Comparison of ENCODE assay signal across 30 cellular contexts in genomic region chr9:35612843-35613242, GRCh38. TPM values are rescaled to one million over a fixed set of nuclear protein-coding genes. Genes with fewer than 3 reads are reported as not detected.
DNase-seq lines count a peak whose midpoint lies in the region; ATAC-seq, FAIRE-seq and TF ChIP-seq lines count a peak whose summit lies in the region.
"Had no signal": no experiment of that assay in that cellular context is flagged by ENCODE, and none has a peak within 500 bp of the region (broad histone marks: within the 10 kb centered on the region; RNA-seq: fewer than 3 reads in every experiment).

No MANE protein-coding gene starts in this region.

- no peak overlapping the region for H2AFZ ChIP-seq in neural progenitor cell (replicated peaks)
- H2AFZ ChIP-seq: GM23338 had no signal

- H3K79me2 ChIP-seq in neural progenitor cell (ENCODE audit: low read depth) = no peaks in the 10 kb centered on the region

- peaks cover 1% of the 10 kb centered on the region for H4K20me1 ChIP-seq in neural progenitor cell (ENCODE audit: low read depth)

- H3K4me3 Mint-ChIP-seq in activated B cell treated with CpG ODN at 0.5 μM for 24 hours (no peak overlapping the region), neural progenitor cell (no peak overlapping the region)
- H3K4me3 Mint-ChIP-seq: CD4-positive, alpha-beta T cell; GM23338; H9 had no signal

- no peak for FAIRE-seq in A549 (lab: Jason Lieb, UNC)
- FAIRE-seq: D721Med, HTR-8/SVneo had no signal

- no peaks in the 10 kb centered on the region for H3K4me1 ChIP-seq in A549
- H3K4me1 ChIP-seq in neural progenitor cell = peaks cover 9% of the 10 kb centered on the region
- peaks cover 0 to 16% (median 4%) of the 10 kb centered on the region in 12 donors for H3K4me1 ChIP-seq in heart left ventricle
- H3K4me1 ChIP-seq: SJCRH30 had no signal

- WGBS in A549 (ENCODE audit: missing lambda C conversion rate) = 91% methylated on average over 2 of the region's 2 CpGs
- WGBS in heart left ventricle, 4 donors = 74 to 93% (median 90%) methylated on average over 2 of the region's 2 CpGs

- CTCF ChIA-PET in A549 (lab: Yijun Ruan, JAX) = interaction anchor here (0.5 to 3.3 kb wide), 9 partner anchors 12 to 136 kb away, joined by 3 to 30 read pairs (median 3); no protein-coding TSS in a partner anchor
- CTCF ChIA-PET in activated B cell treated with CpG ODN at 0.5 μM for 24 hours (lab: Charles Lee) = interaction anchor here (0.6 to 13.1 kb wide), 9 partner anchors 9 to 150 kb away, joined by 3 to 162 read pairs (median 8); partner anchors contain the start of genes ARHGEF39, CCDC107, CREB3 and RMRP

- TF ChIP-seq POLR2A in A549 (IDR thresholded peaks at IDR 0.05; ENCODE audit: low read length) (no peak), heart left ventricle (IDR thresholded peaks at IDR 0.05) (no peak)

- H3K27me3 ChIP-seq in neural progenitor cell (peaks cover 38% of the 10 kb centered on the region), heart left ventricle (peaks cover 0 to 17% (median 0%) of the 10 kb centered on the region in 9 donors)
- H3K27me3 ChIP-seq: BLaER1 treated with 17β-estradiol and CSF1 and Interleukin-3, amounts not matched to agents 10 nM and 100 nM; SJCRH30 had no signal

- peaks cover 5% of the 10 kb centered on the region for H3F3A ChIP-seq in neural progenitor cell (ENCODE audit: low read depth)

- no peak overlapping the region for H3K9ac ChIP-seq in neural progenitor cell
- H3K9ac ChIP-seq: BLaER1 treated with 17β-estradiol and CSF1 and Interleukin-3, amounts not matched to agents 10 nM and 100 nM; KMS-11 had no signal

- TF ChIP-seq EP300 in A549 (IDR thresholded peaks at IDR 0.05) = no peak

- no peak for TF ChIP-seq CTCF in A549 (IDR thresholded peaks at IDR 0.05)
- no peak for TF ChIP-seq CTCF in activated B cell treated with CpG ODN at 0.5 μM for 24 hours (IDR thresholded peaks at IDR 0.05)
- no peak for TF ChIP-seq CTCF in neural progenitor cell (IDR thresholded peaks at IDR 0.05)
- TF ChIP-seq CTCF in heart left ventricle (IDR thresholded peaks at IDR 0.05) = no peak

- H3K36me3 Mint-ChIP-seq in activated B cell treated with CpG ODN at 0.5 μM for 24 hours (ENCODE audit: low read depth) = peaks cover 88% of the 10 kb centered on the region
- H3K36me3 Mint-ChIP-seq in neural progenitor cell = peaks cover 8% of the 10 kb centered on the region

- H3K36me3 ChIP-seq in neural progenitor cell = no peaks in the 10 kb centered on the region
- H3K36me3 ChIP-seq in heart left ventricle = peaks cover 0 to 26% (median 22%) of the 10 kb centered on the region in 9 donors
- H3K36me3 ChIP-seq: SJCRH30 had no signal

- no peak for ATAC-seq in A549
- no peak for ATAC-seq in activated B cell treated with CpG ODN at 0.5 μM for 24 hours (ENCODE audit: low read depth)
- no peak for ATAC-seq in heart left ventricle
- ATAC-seq: GM23338, PC-3, Right ventricle myocardium inferior, SK-N-SH treated with all-trans-retinoic acid at 6 μM for 48 hours had no signal

- intact Hi-C loops in activated B cell treated with CpG ODN at 0.5 μM for 24 hours (cut with micrococcal nuclease) (no loop called here), heart left ventricle (cut with DNase I) (no loop called here)

- H3K4me2 ChIP-seq in A549 (no peak overlapping the region), neural progenitor cell (no peak overlapping the region)
- H3K4me2 ChIP-seq: GM23338, KMS-11 had no signal

- no peak for TF ChIP-seq RAD21 in A549 (conservative IDR thresholded peaks at IDR 0.05 in 1 of 2, IDR thresholded peaks at IDR 0.05 in 1 of 2)

- no peaks in the 10 kb centered on the region for H3K27me3 Mint-ChIP-seq in activated B cell treated with CpG ODN at 0.5 μM for 24 hours
- peaks cover 39% of the 10 kb centered on the region for H3K27me3 Mint-ChIP-seq in neural progenitor cell (ENCODE audit: insufficient read depth, low read depth)
- H3K27me3 Mint-ChIP-seq: CD4-positive, alpha-beta T cell had no signal

- H3K4me3 ChIP-seq in A549 (no peak overlapping the region), neural progenitor cell (no peak overlapping the region), heart left ventricle (no peak overlapping the region)
- H3K4me3 ChIP-seq: BLaER1 treated with 17β-estradiol and CSF1 and Interleukin-3, amounts not matched to agents 10 nM and 100 nM; GM23338; SJCRH30 had no signal

- POLR2A ChIA-PET in A549 (lab: Yijun Ruan, JAX) = interaction anchor here (0.9 kb wide), 1 partner anchor 9 kb away, joined by 3 read pairs; no protein-coding TSS in a partner anchor
- POLR2A ChIA-PET in activated B cell treated with CpG ODN at 0.5 μM for 24 hours (lab: Charles Lee) = interaction anchor here (0.7 to 15.6 kb wide), 5 partner anchors 8 to 119 kb away, joined by 3 to 549 read pairs (median 5); partner anchors contain the start of genes CCDC107, CREB3, RMRP and SIT1

- DNase-seq in A549 (ENCODE audit: low read depth in 1 of 2, low spot score in 1 of 2) = no peak
- DNase-seq in activated B cell treated with CpG ODN at 0.5 μM for 24 hours = no peak
- no peak for DNase-seq in neural progenitor cell (ENCODE audit: low spot score)
- no peak for DNase-seq in stimulated activated naive CD4-positive, alpha-beta T cell (lab: John Stamatoyannopoulos, UW)
- DNase-seq in GF-D8 (lab: John Stamatoyannopoulos, UW) = no peak
- DNase-seq in heart left ventricle = no peak
- DNase-seq: 8988T; CD4-positive, alpha-beta T cell; DMS53; H9; MM.1S; NCI-H1048; NCI-H1417; NCI-H1694; NCI-H2029 treated with DMSO at 0.1 percent for 48 hours; NCI-H446 treated with DMSO at 0.1 percent for 48 hours; NCI-H526; NCI-H82; NK-92 treated with Interleukin-12 subunit alpha and Interleukin-12 subunit beta, amount 100 ng/mL, for 24 hours; PC-3; SJCRH30 had no signal

- H3K9me3 ChIP-seq in A549 (no peaks in the 10 kb centered on the region), neural progenitor cell (ENCODE audit: low read depth) (no peaks in the 10 kb centered on the region), heart left ventricle (no peaks in the 10 kb centered on the region)
- H3K9me3 ChIP-seq: BLaER1 treated with 17β-estradiol and CSF1 and Interleukin-3, amounts not matched to agents 10 nM and 100 nM; SJCRH30 had no signal

- peaks cover 73% of the 10 kb centered on the region for H3K4me1 Mint-ChIP-seq in activated B cell treated with CpG ODN at 0.5 μM for 24 hours
- H3K4me1 Mint-ChIP-seq in neural progenitor cell = peaks cover 13% of the 10 kb centered on the region

- H3K27ac ChIP-seq in A549 (no peak overlapping the region), neural progenitor cell (no peak overlapping the region), heart left ventricle (no peak overlapping the region)
- H3K27ac ChIP-seq: BLaER1 treated with 17β-estradiol and CSF1 and Interleukin-3, amounts not matched to agents 10 nM and 100 nM; KMS-11; SJCRH30 had no signal

- H3K9me3 Mint-ChIP-seq in activated B cell treated with CpG ODN at 0.5 μM for 24 hours (no peaks in the 10 kb centered on the region), neural progenitor cell (no peaks in the 10 kb centered on the region)
- H3K9me3 Mint-ChIP-seq: CD4-positive, alpha-beta T cell; GM23338; H9 had no signal

- H3K27ac Mint-ChIP-seq in activated B cell treated with CpG ODN at 0.5 μM for 24 hours (peak overlapping the region; percentile 97), neural progenitor cell (peak overlapping the region; percentile 4)
- H3K27ac Mint-ChIP-seq: CD4-positive, alpha-beta T cell; GM23338; H9 had no signal

RNA-seq across cellular contexts. Expression of gene CD72, which starts 5.4 kb away (rescaled TPM):
- 0.87 and 1.2 TPM in 2 replicates for polyA plus RNA-seq in A549 (2011; rRNA removed)
- polyA plus RNA-seq in A549 (2012; cell fraction: cytosol; rRNA removed) = 0.17 and 0.19 TPM in 2 replicates
- polyA plus RNA-seq in A549 (2012; cell fraction: nucleus; rRNA removed) = 1.2 and 1.4 TPM in 2 replicates
- 0.10 to 0.55 TPM (median 0.44 TPM) in 3 replicates for polyA plus RNA-seq in A549 (2017; fragmentation: RNase III; extraction: RNeasy Plus Mini Kit Qiagen cat#74134 plus additional on column Dnase treatment)
- 0.74 and 0.92 TPM in 2 replicates for polyA minus RNA-seq in A549 (2011; rRNA and poly(A)+ RNA removed)
- total RNA-seq in activated B cell treated with CpG ODN at 0.5 μM for 24 hours = 118 and 125 TPM in 2 replicates
- 0.56 and 1.4 TPM in 2 replicates for total RNA-seq in neural progenitor cell (ENCODE audit: low replicate concordance)
- total RNA-seq in heart left ventricle = 1 to 10 TPM in 4 of 9 donors, under 1 TPM in 3, not detected in 2; 0.46 to 10.0 (median 1.2) TPM
- under 1 TPM; 0.38 to 0.76 TPM for polyA plus RNA-seq in heart left ventricle
- total RNA-seq: SJCRH30 had no signal

RNA-seq across cellular contexts. Expression of gene TESK1, which starts 7.8 kb away (rescaled TPM):
- polyA plus RNA-seq in A549 (2011; rRNA removed) (16.5 and 17.4 TPM in 2 replicates), A549 (2017; fragmentation: RNase III; extraction: RNeasy Plus Mini Kit Qiagen cat#74134 plus additional on column Dnase treatment) (29.9 to 33.0 TPM (median 30.6 TPM) in 3 replicates), heart left ventricle (10 to 100 TPM; 33.3 to 40.8 TPM)
- polyA plus RNA-seq in A549 (2012; cell fraction: cytosol; rRNA removed) = 18.7 and 25.6 TPM in 2 replicates
- polyA plus RNA-seq in A549 (2012; cell fraction: nucleus; rRNA removed) = 57.5 and 63.3 TPM in 2 replicates
- polyA minus RNA-seq in A549 (2011; rRNA and poly(A)+ RNA removed) = 16.1 and 20.1 TPM in 2 replicates
- total RNA-seq in activated B cell treated with CpG ODN at 0.5 μM for 24 hours (48.7 and 51.9 TPM in 2 replicates), neural progenitor cell (ENCODE audit: low replicate concordance) (5.2 and 12.4 TPM in 2 replicates), heart left ventricle (10 to 100 TPM; 19.8 to 47.6 (median 24.5) TPM)

RNA-seq across cellular contexts. Expression of gene SIT1, which starts 37.9 kb away (rescaled TPM):
- polyA plus RNA-seq in A549 (2011; rRNA removed) (not detected in 2 replicates), A549 (2017; fragmentation: RNase III; extraction: RNeasy Plus Mini Kit Qiagen cat#74134 plus additional on column Dnase treatment) (not detected in 3 replicates), heart left ventricle (under 1 TPM in 1 of 2 donors, not detected in 1; 0.19 TPM)
- polyA plus RNA-seq in A549 (2012; cell fraction: cytosol; rRNA removed) = not detected in 2 replicates
- polyA plus RNA-seq in A549 (2012; cell fraction: nucleus; rRNA removed) = not detected in 2 replicates
- polyA minus RNA-seq in A549 (2011; rRNA and poly(A)+ RNA removed) = not detected in 2 replicates
- total RNA-seq in activated B cell treated with CpG ODN at 0.5 μM for 24 hours (27.5 and 28.0 TPM in 2 replicates), neural progenitor cell (ENCODE audit: low replicate concordance) (0.56 and 0.86 TPM in 2 replicates), heart left ventricle (1 to 10 TPM in 1 of 9 donors, under 1 TPM in 2, not detected in 6; 0.47 to 4.2 (median 0.54) TPM)
- total RNA-seq: Daoy, G401, PC-3, Right ventricle myocardium inferior, SJCRH30 had no signal

RNA-seq across cellular contexts. Expression of gene RMRP, which starts 45.0 kb away (rescaled TPM):
- polyA plus RNA-seq in A549 (2011; rRNA removed) (80.2 and 257 TPM in 2 replicates), A549 (2017; fragmentation: RNase III; extraction: RNeasy Plus Mini Kit Qiagen cat#74134 plus additional on column Dnase treatment) (14.7 TPM in 1 of 3 replicates, not detected in the others), heart left ventricle (100 to 1,000 TPM; 118 to 429 TPM)
- 70.8 and 88.5 TPM in 2 replicates for polyA plus RNA-seq in A549 (2012; cell fraction: cytosol; rRNA removed)
- polyA plus RNA-seq in A549 (2012; cell fraction: nucleus; rRNA removed) = 313 TPM in 1 of 2 replicates, not detected in the other
- polyA minus RNA-seq in A549 (2011; rRNA and poly(A)+ RNA removed) = 13,550 and 18,381 TPM in 2 replicates
- total RNA-seq in activated B cell treated with CpG ODN at 0.5 μM for 24 hours (8,247 and 9,516 TPM in 2 replicates), neural progenitor cell (ENCODE audit: low replicate concordance) (1,307 and 2,709 TPM in 2 replicates), heart left ventricle (over 10,000 TPM in 3 of 9 donors, 1,000 to 10,000 TPM in 5, 100 to 1,000 TPM in 1; 462 to 18,741 (median 5,764) TPM)

RNA-seq across cellular contexts. Expression of gene CCDC107, which starts 45.2 kb away (rescaled TPM):
- polyA plus RNA-seq in A549 (2011; rRNA removed) = 11.0 and 13.3 TPM in 2 replicates
- polyA plus RNA-seq in A549 (2012; cell fraction: cytosol; rRNA removed) = 24.8 and 25.7 TPM in 2 replicates
- polyA plus RNA-seq in A549 (2012; cell fraction: nucleus; rRNA removed) = 16.2 and 17.0 TPM in 2 replicates
- 20.4 to 21.9 TPM (median 20.7 TPM) in 3 replicates for polyA plus RNA-seq in A549 (2017; fragmentation: RNase III; extraction: RNeasy Plus Mini Kit Qiagen cat#74134 plus additional on column Dnase treatment)
- polyA minus RNA-seq in A549 (2011; rRNA and poly(A)+ RNA removed) = 6.2 and 9.3 TPM in 2 replicates
- total RNA-seq in activated B cell treated with CpG ODN at 0.5 μM for 24 hours = 32.5 and 34.5 TPM in 2 replicates
- 3.8 and 10.6 TPM in 2 replicates for total RNA-seq in neural progenitor cell (ENCODE audit: low replicate concordance)
- 10 to 100 TPM; 35.5 to 78.5 (median 43.8) TPM for total RNA-seq in heart left ventricle
- 100 to 1,000 TPM in 1 of 2 donors, 10 to 100 TPM in 1; 70.1 to 116 TPM for polyA plus RNA-seq in heart left ventricle

Comparison
In these comparisons a context has a peak if more than half of its experiments do, and no peak if none do; other contexts are left out.
1. RNA of gene CD72, which starts 5.4 kb away (total RNA-seq): 118 to 125 TPM in activated B cell treated with CpG ODN at 0.5 μM for 24 hours; 0.46 to 10.0 TPM in heart left ventricle and 0.56 to 1.4 TPM in neural progenitor cell; every median in the first group is over 10 times any median in the second.